In the genomic region with DNA sequence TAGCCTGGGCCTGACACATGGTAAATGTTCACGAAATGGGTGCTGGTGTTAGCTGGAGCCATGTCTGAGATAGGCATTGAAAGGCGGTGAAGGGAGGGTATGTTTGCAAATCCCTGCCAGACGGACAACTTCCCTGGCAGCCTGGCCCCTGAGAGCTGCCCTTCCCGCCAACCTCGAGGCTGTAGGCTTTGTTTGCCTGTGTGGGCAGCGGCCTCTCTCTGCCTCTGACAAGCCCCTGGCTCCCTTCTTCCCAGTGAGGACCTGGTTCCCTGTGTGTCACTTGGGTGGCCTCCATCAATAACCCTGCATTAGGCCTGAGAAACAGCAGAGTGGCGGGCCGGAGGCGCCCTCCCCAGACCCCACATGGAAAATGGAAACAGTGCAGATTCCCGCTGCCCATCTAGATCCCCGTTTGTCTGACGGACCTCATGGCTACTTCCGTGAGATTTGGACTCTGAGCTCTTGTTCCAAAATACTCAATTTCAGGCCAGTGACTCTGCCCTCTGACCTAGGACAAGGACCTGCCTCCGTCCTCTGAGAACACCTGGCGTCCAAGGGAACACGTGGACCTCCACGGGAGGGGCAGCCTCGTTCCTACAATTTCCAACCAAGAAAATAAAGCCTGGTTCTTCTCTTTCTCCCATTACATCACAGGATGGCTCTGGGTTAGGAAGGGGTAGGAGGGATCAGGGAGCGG, we compare ENCODE assay signal across 23 cellular contexts.
DNase-seq lines count a peak whose midpoint lies in the region; ATAC-seq and TF ChIP-seq lines count a peak whose summit lies in the region.
"Had no signal": no experiment of that assay in that cellular context is flagged by ENCODE, and none has a peak within 500 bp of the region (broad histone marks: within the 10 kb centered on the region; RNA-seq: fewer than 3 reads in every experiment).

No MANE protein-coding gene starts in this region.

- no peak overlapping the region for H2BK12ac ChIP-seq in trophoblast cell (ENCODE audit: low read length)

- no peak overlapping the region for H4K8ac ChIP-seq in trophoblast cell (ENCODE audit: low read depth, low read length)

- no peaks in the 10 kb centered on the region for H3K79me2 ChIP-seq in trophoblast cell (ENCODE audit: control insufficient read depth, insufficient read depth, low read length, poor library complexity)

- WGBS in right lobe of liver (ENCODE audit: insufficient coverage, low coverage, low lambda C conversion rate, missing lambda C conversion rate), result 47% methylated on average over 15 of the region's 19 CpGs
- no CpG with 5 or more reads among the region's 19 CpGs for WGBS in trophoblast cell (ENCODE audit: extremely low coverage, insufficient coverage, insufficient read length)

- TF ChIP-seq CTCF in right atrium auricular region (IDR thresholded peaks at IDR 0.05), result no peak
- no peak for TF ChIP-seq CTCF in right lobe of liver (IDR thresholded peaks at IDR 0.05)

- no peaks in the 10 kb centered on the region for H3K27me3 ChIP-seq in right atrium auricular region
- no peaks in the 10 kb centered on the region for H3K27me3 ChIP-seq in right lobe of liver
- H3K27me3 ChIP-seq in trophoblast cell (ENCODE audit: insufficient read depth, low read length), result no peaks in the 10 kb centered on the region

- H2BK5ac ChIP-seq in trophoblast cell (ENCODE audit: low read depth, low read length, poor library complexity), result no peak overlapping the region

- peaks cover 0 to 8% of the 10 kb centered on the region in 2 donors for H3K4me1 ChIP-seq in right atrium auricular region
- peaks cover 0 to 15% (median 4%) of the 10 kb centered on the region in 4 donors for H3K4me1 ChIP-seq in right lobe of liver
- no peaks in the 10 kb centered on the region for H3K4me1 ChIP-seq in trophoblast cell (ENCODE audit: control insufficient read depth in 1 of 2, insufficient read depth in 2 of 2, low read length in 2 of 2)

- H2AFZ ChIP-seq in trophoblast cell (ENCODE audit: insufficient read depth, low read length, poor library complexity), result no peak overlapping the region

- H3K9me3 ChIP-seq in right atrium auricular region (no peaks in the 10 kb centered on the region), right lobe of liver (no peaks in the 10 kb centered on the region), trophoblast cell (ENCODE audit: insufficient read depth, low read depth, low read length) (no peaks in the 10 kb centered on the region)

- H3K23ac ChIP-seq in trophoblast cell (ENCODE audit: low read length), result no peak overlapping the region

- H2AK5ac ChIP-seq in trophoblast cell (ENCODE audit: low read length), result peak overlapping the region; percentile 66

- H4K12ac ChIP-seq in trophoblast cell (ENCODE audit: low read depth, low read length), result no peak overlapping the region

- H3K14ac ChIP-seq in trophoblast cell (ENCODE audit: low read length), result no peak overlapping the region

- no peak overlapping the region for H4K91ac ChIP-seq in trophoblast cell (ENCODE audit: low read depth, low read length)

- H3K18ac ChIP-seq in trophoblast cell (ENCODE audit: low read length), result no peak overlapping the region

- peak overlapping the region; percentile 12 for H2BK120ac ChIP-seq in trophoblast cell (ENCODE audit: insufficient read depth, low read length, poor library complexity)

- intact Hi-C loops in cardiac septum (cut with DNase I), result no loop called here
- intact Hi-C loops in right lobe of liver (cut with DNase I), result no loop called here

- ATAC-seq in right lobe of liver (peak; percentile 80 to 89 (median 84)), GM18517 (IDR thresholded peaks at IDR 0.05; ENCODE audit: unreplicated experiment) (no peak), GM18520 (IDR thresholded peaks at IDR 0.05; ENCODE audit: unreplicated experiment) (no peak)

- TF ChIP-seq POLR2A in right lobe of liver (IDR thresholded peaks at IDR 0.05), result no peak

- H3K4ac ChIP-seq in trophoblast cell (ENCODE audit: low read depth, low read length), result no peak overlapping the region

- no peak overlapping the region for H3K9ac ChIP-seq in trophoblast cell (ENCODE audit: low read length)

- H3K27ac ChIP-seq in right atrium auricular region (no peak overlapping the region), right lobe of liver (peak overlapping the region in 2 of 3 donors; percentile 26 to 38), trophoblast cell (ENCODE audit: low read depth, low read length) (no peak overlapping the region)
- H3K27ac ChIP-seq: RWPE1 had no signal

- H3K79me1 ChIP-seq in trophoblast cell (ENCODE audit: low read length), result no peaks in the 10 kb centered on the region

- H3K4me3 ChIP-seq in right atrium auricular region, result no peak overlapping the region
- H3K4me3 ChIP-seq in right lobe of liver, result no peak overlapping the region
- no peak overlapping the region for H3K4me3 ChIP-seq in trophoblast cell (ENCODE audit: low read depth, low read length)

- H3K36me3 ChIP-seq in right atrium auricular region, result no peaks in the 10 kb centered on the region
- H3K36me3 ChIP-seq in right lobe of liver, result no peaks in the 10 kb centered on the region
- no peaks in the 10 kb centered on the region for H3K36me3 ChIP-seq in trophoblast cell (ENCODE audit: control insufficient read depth in 1 of 2, insufficient read depth in 2 of 2, low read length in 2 of 2)

- no peak overlapping the region for H3K4me2 ChIP-seq in trophoblast cell (ENCODE audit: low read length)

- DNase-seq in cardiac septum (ENCODE audit: low spot score) (peak; percentile 67), right atrium auricular region (ENCODE audit: low spot score) (no peak), right lobe of liver (peak; percentile 60 to 84 (median 78)), trophoblast cell (no peak), pons (ENCODE audit: low spot score) (no peak), mucosa of gallbladder (ENCODE audit: low spot score) (no peak)
- DNase-seq: 8988T, ACHN, Calu3, DND-41, H7, KBM-7, MV-4-11, NCI-H1105, NCI-H1436 treated with DMSO at 0.1 percent for 48 hours, NCI-H187 treated with DMSO at 0.1 percent for 48 hours, NCI-H2171 treated with DMSO at 0.1 percent for 48 hours, NCI-H524 treated with DMSO at 0.1 percent for 48 hours, NCI-H774, SHP77 had no signal

Comparison
In these comparisons a context has a peak if more than half of its experiments do, and no peak if none do; other contexts are left out.
1. DNase-seq: peak in cardiac septum (single experiment) and right lobe of liver (3 of 3); none in right atrium auricular region (single experiment), trophoblast cell (0 of 2), pons (single experiment) and mucosa of gallbladder (single experiment).
2. H3K27ac ChIP-seq: peak in right lobe of liver (2 of 3); none in right atrium auricular region (0 of 2) and trophoblast cell (single experiment).
3. ATAC-seq: peak in right lobe of liver (4 of 4); none in GM18517 (single experiment) and GM18520 (single experiment).